In the genomic region with DNA sequence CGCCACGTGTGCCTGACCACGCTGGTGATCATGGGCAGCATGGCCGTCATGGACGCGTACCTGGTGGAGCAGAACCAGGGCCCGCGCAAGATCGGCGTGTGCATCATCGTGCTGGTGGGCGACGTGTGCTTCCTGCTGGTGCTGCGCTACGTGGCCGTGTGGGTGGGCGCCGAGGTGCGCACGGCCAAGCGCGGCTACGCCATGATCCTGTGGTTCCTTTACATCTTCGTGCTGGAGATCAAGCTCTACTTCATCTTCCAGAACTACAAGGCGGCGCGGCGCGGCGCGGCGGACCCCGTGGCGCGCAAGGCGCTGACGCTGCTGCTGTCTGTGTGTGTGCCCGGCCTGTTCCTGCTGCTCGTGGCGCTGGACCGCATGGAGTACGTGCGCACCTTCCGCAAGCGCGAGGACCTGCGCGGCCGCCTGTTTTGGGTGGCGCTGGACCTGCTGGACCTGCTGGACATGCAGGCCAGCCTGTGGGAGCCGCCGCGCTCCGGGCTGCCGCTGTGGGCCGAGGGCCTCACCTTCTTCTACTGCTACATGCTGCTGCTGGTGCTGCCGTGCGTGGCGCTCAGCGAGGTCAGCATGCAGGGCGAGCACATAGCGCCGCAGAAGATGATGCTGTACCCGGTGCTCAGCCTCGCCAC, we compare ENCODE assay signal across 8 cellular contexts. TPM values are rescaled to one million over a fixed set of nuclear protein-coding genes. Genes with fewer than 3 reads are reported as not detected.
DNase-seq lines count a peak whose midpoint lies in the region; ATAC-seq, FAIRE-seq and TF ChIP-seq lines count a peak whose summit lies in the region.

No MANE protein-coding gene starts in this region.

- POLR2A ChIA-PET in HepG2 (lab: Yijun Ruan, JAX): interaction anchor here (1.0 to 1.7 kb wide), 4 partner anchors 29 to 48 kb away, joined by 4 to 10 read pairs (median 8); no protein-coding TSS in a partner anchor

- 92% methylated on average over 30 of the region's 65 CpGs for WGBS in HepG2 (ENCODE audit: low lambda C conversion rate)

- no peak overlapping the region; the same call in 1 of the 2 replicates for H3K4me2 ChIP-seq in HepG2 (ENCODE audit: low read depth, low read length)

- TF ChIP-seq CTCF in HepG2 (CRISPR knock-in tag; IDR thresholded peaks at IDR 0.05) (no peak), brain microvascular endothelial cell (IDR thresholded peaks at IDR 0.05; ENCODE audit: low read depth, low read length, missing control alignments) (no peak)

- H2AFZ ChIP-seq in HepG2 (ENCODE audit: low read length): no peak overlapping the region

- in situ Hi-C loops in HepG2 (cut with HindIII; ENCODE audit: extremely low pct_ligation_motif_present, low pct_unique_long_range_greater_than_20kb): loop anchor here (5.0 kb wide), 2 partner anchors 42 to 107 kb away; a partner anchor contains a TSS
- in situ Hi-C loops in brain microvascular endothelial cell (cut with HindIII; ENCODE audit: low pct_ligation_motif_present, low sequenced_read_pairs): no loop called here

- no peak for TF ChIP-seq POLR2A in HepG2 (IDR thresholded peaks at IDR 0.05; ENCODE audit: insufficient read depth in 1 of 2, low read depth in 2 of 2, low read length in 2 of 2)

- H3K36me3 ChIP-seq in HepG2 (replicated peaks in 1 of 2; ENCODE audit: control insufficient read depth in 1 of 2, insufficient read depth in 2 of 2, low read length in 2 of 2) (0 out of 5 replicates have a peak, but pooled peaks cover 0 to 6% of the 10 kb centered on the region in 2 experiments), brain microvascular endothelial cell (replicated peaks) (no peaks in the 10 kb centered on the region)

- no peak for TF ChIP-seq RAD21 in HepG2 (CRISPR knock-in tag; IDR thresholded peaks at IDR 0.05)

- DNase-seq in HepG2 (ENCODE audit: low spot score) (no peak), LoVo (ENCODE audit: low spot score) (no peak), brain microvascular endothelial cell (no peak), KG1 (lab: John Stamatoyannopoulos, UW) (no peak), NCI-H1694 treated with DMSO at 0.1 percent for 48 hours (lab: John Stamatoyannopoulos, UW) (no peak)
- DNase-seq in stimulated activated CD8-positive, alpha-beta memory T cell treated with anti-CD3 and anti-CD28 coated beads, Interleukin-7, amount 100 ng/mL, for 4 hours (ENCODE audit: low read depth in 2 of 2): peak; percentile 61 to 71

- intact Hi-C loops in HepG2 (cut with micrococcal nuclease; ENCODE audit: unreplicated experiment): loop anchor here (2.0 kb wide), 1 partner anchor 48 kb away; no protein-coding TSS in a partner anchor

- no peak overlapping the region for H3K27ac Mint-ChIP-seq in activated T-helper 17 cell treated with anti-CD3 and anti-CD28 coated beads, Interleukin-2, amount 50 U/mL, for 72 hours

- no TSS peak for BruUV-seq in HepG2 (replicated peaks; lab: Mats Ljungman, UMichigan)

- H3K4me1 ChIP-seq in HepG2 (ENCODE audit: insufficient read depth, low read length): peaks cover 50% of the 10 kb centered on the region

- H3K4me1 Mint-ChIP-seq in activated T-helper 17 cell treated with anti-CD3 and anti-CD28 coated beads, Interleukin-2, amount 50 U/mL, for 72 hours: no peaks in the 10 kb centered on the region

- H3K9ac ChIP-seq in HepG2 (ENCODE audit: insufficient read depth, low read depth, low read length): no peak overlapping the region

- H3K27me3 ChIP-seq in HepG2 (ENCODE audit: control insufficient read depth in 1 of 2, insufficient read depth in 2 of 2, low read length in 2 of 2) (peaks cover 3 to 25% of the 10 kb centered on the region in 2 experiments; a peak in 4 of 5 replicates), brain microvascular endothelial cell (replicated peaks) (no peaks in the 10 kb centered on the region)

- H3K4me3 ChIP-seq in HepG2 (replicated peaks in 1 of 3; ENCODE audit: insufficient read depth in 1 of 3, low read depth in 2 of 3, low read length in 3 of 3) (peak overlapping the region in 1 of 3 experiments; percentile 89; a peak in 1 of 6 replicates), brain microvascular endothelial cell (ENCODE audit: low read depth, low read length) (no peak overlapping the region)

- peak overlapping the region; percentile 74 for H3K4me3 Mint-ChIP-seq in activated T-helper 17 cell treated with anti-CD3 and anti-CD28 coated beads, Interleukin-2, amount 50 U/mL, for 72 hours

- H4K20me1 ChIP-seq in HepG2 (ENCODE audit: insufficient read depth, low read length): no peaks in the 10 kb centered on the region

- TF ChIP-seq EP300 in HepG2 (IDR thresholded peaks at IDR 0.05; ENCODE audit: low read depth in 2 of 2, low read length in 2 of 2): no peak
- TF ChIP-seq EP300 in HepG2 (CRISPR knock-in tag; IDR thresholded peaks at IDR 0.05; ENCODE audit: borderline replicate concordance): no peak

- CTCF ChIA-PET in HepG2 (lab: Yijun Ruan, JAX; ENCODE audit: low intra/inter-chr PET ratio, low total read pairs): interaction anchor here (1.1 to 4.1 kb wide), 3 partner anchors 39 to 81 kb away, joined by 3 to 15 read pairs (median 10); a partner anchor contains a TSS

- peaks cover 6% of the 10 kb centered on the region for H3K36me3 Mint-ChIP-seq in activated T-helper 17 cell treated with anti-CD3 and anti-CD28 coated beads, Interleukin-2, amount 50 U/mL, for 72 hours (ENCODE audit: low read depth)

- H3K79me2 ChIP-seq in HepG2 (ENCODE audit: insufficient read depth, low read length): no peaks in the 10 kb centered on the region

- H3K9me3 Mint-ChIP-seq in activated T-helper 17 cell treated with anti-CD3 and anti-CD28 coated beads, Interleukin-2, amount 50 U/mL, for 72 hours: no peaks in the 10 kb centered on the region

- no peak for FAIRE-seq in HepG2 (lab: Jason Lieb, UNC)

- H3K9me3 ChIP-seq in HepG2 (ENCODE audit: low read length): no peaks in the 10 kb centered on the region

- no peaks in the 10 kb centered on the region for H3K27me3 Mint-ChIP-seq in activated T-helper 17 cell treated with anti-CD3 and anti-CD28 coated beads, Interleukin-2, amount 50 U/mL, for 72 hours

- peak; percentile 11 for ATAC-seq in HG03354 (IDR thresholded peaks at IDR 0.05; ENCODE audit: poor library complexity, severe bottlenecking, unreplicated experiment)
- ATAC-seq in activated T-helper 17 cell treated with anti-CD3 and anti-CD28 coated beads, Interleukin-2, amount 50 U/mL, for 72 hours (replicated peaks): peak; percentile 42
- ATAC-seq in HepG2: no peak

- H3K27ac ChIP-seq in HepG2 (ENCODE audit: extremely low read length, insufficient read depth, low read length) (no peak overlapping the region), brain microvascular endothelial cell (no peak overlapping the region)

RNA-seq across cellular contexts. Expression of a gene that starts 2.6 kb away (rescaled TPM):
- total RNA-seq in activated T-helper 17 cell treated with anti-CD3 and anti-CD28 coated beads, Interleukin-2, amount 50 U/mL, for 72 hours: 10 to 100 TPM in 1 of 2 donors, 1 to 10 TPM in 1; 2.5 to 12.3 TPM
- 10.8 and 19.0 TPM in 2 replicates for total RNA-seq in HepG2 (2016; rRNA removed; fragmentation: Illumina TruSeq; extraction: Trizol)
- 11.9 and 15.2 TPM in 2 replicates for total RNA-seq in HepG2 (2016; cell fraction: cytosol; rRNA removed; fragmentation: Illumina TruSeq; extraction: Trizol; ENCODE audit: low read depth)
- total RNA-seq in HepG2 (2016; cell fraction: insoluble cytoplasmic fraction; rRNA removed; fragmentation: Illumina TruSeq; extraction: Trizol): 12.1 and 17.9 TPM in 2 replicates
- 21.1 and 26.4 TPM in 2 replicates for total RNA-seq in HepG2 (2016; cell fraction: membrane; rRNA removed; fragmentation: Illumina TruSeq; extraction: Trizol)
- 8.8 and 9.1 TPM in 2 replicates for total RNA-seq in HepG2 (2016; cell fraction: nucleus; rRNA removed; fragmentation: Illumina TruSeq; extraction: Trizol)
- polyA plus RNA-seq in HepG2 (2011; rRNA removed): 6.6 and 10.9 TPM in 2 replicates
- 11.8 and 25.5 TPM in 2 replicates for polyA plus RNA-seq in HepG2 (2011; cell fraction: cytosol; rRNA removed)
- 16.5 and 16.6 TPM in 2 replicates for polyA plus RNA-seq in HepG2 (2011; cell fraction: nucleus; rRNA removed)
- 4.0 and 4.3 TPM in 2 replicates for polyA plus RNA-seq in HepG2 (2012)
- 8.8 and 9.5 TPM in 2 replicates for polyA plus RNA-seq in HepG2 (2016; cell fraction: cytosol; fragmentation: Illumina TruSeq; extraction: Trizol; ENCODE audit: low read depth)
- 8.7 and 9.4 TPM in 2 replicates for polyA plus RNA-seq in HepG2 (2016; cell fraction: insoluble cytoplasmic fraction; fragmentation: Illumina TruSeq; extraction: Trizol; ENCODE audit: low read depth)
- 13.5 TPM in 2 replicates for polyA plus RNA-seq in HepG2 (2016; cell fraction: membrane; fragmentation: Illumina TruSeq; extraction: Trizol; ENCODE audit: low read depth)
- 12.3 and 13.5 TPM in 2 replicates for polyA plus RNA-seq in HepG2 (2016; cell fraction: nucleus; fragmentation: Illumina TruSeq; extraction: Trizol; ENCODE audit: insufficient read depth, low read depth)
- 0.82 and 39.5 TPM in 2 replicates for polyA minus RNA-seq in HepG2 (2011; rRNA and poly(A)+ RNA removed; ENCODE audit: low replicate concordance)
- polyA minus RNA-seq in HepG2 (2011; cell fraction: cytosol; rRNA and poly(A)+ RNA removed): 12.8 and 13.8 TPM in 2 replicates
- polyA minus RNA-seq in HepG2 (2011; cell fraction: nucleus; rRNA and poly(A)+ RNA removed): 4.1 and 4.5 TPM in 2 replicates

RNA-seq across cellular contexts. Expression of a gene that starts 37.9 kb away (rescaled TPM):
- 10 to 100 TPM; 23.3 to 39.1 TPM for total RNA-seq in activated T-helper 17 cell treated with anti-CD3 and anti-CD28 coated beads, Interleukin-2, amount 50 U/mL, for 72 hours
- total RNA-seq in HepG2 (2016; rRNA removed; fragmentation: Illumina TruSeq; extraction: Trizol): 20.7 and 27.4 TPM in 2 replicates
- 9.2 and 10.3 TPM in 2 replicates for total RNA-seq in HepG2 (2016; cell fraction: cytosol; rRNA removed; fragmentation: Illumina TruSeq; extraction: Trizol; ENCODE audit: low read depth)
- total RNA-seq in HepG2 (2016; cell fraction: insoluble cytoplasmic fraction; rRNA removed; fragmentation: Illumina TruSeq; extraction: Trizol): 21.2 and 28.4 TPM in 2 replicates
- total RNA-seq in HepG2 (2016; cell fraction: membrane; rRNA removed; fragmentation: Illumina TruSeq; extraction: Trizol): 12.9 and 13.8 TPM in 2 replicates
- 15.9 and 16.8 TPM in 2 replicates for total RNA-seq in HepG2 (2016; cell fraction: nucleus; rRNA removed; fragmentation: Illumina TruSeq; extraction: Trizol)
- polyA plus RNA-seq in HepG2 (2011; rRNA removed): 5.7 and 7.3 TPM in 2 replicates
- polyA plus RNA-seq in HepG2 (2011; cell fraction: cytosol; rRNA removed): 4.1 and 10.9 TPM in 2 replicates
- polyA plus RNA-seq in HepG2 (2011; cell fraction: nucleus; rRNA removed): 20.8 and 27.4 TPM in 2 replicates
- polyA plus RNA-seq in HepG2 (2012): 4.5 and 5.0 TPM in 2 replicates
- 5.8 and 6.5 TPM in 2 replicates for polyA plus RNA-seq in HepG2 (2016; cell fraction: cytosol; fragmentation: Illumina TruSeq; extraction: Trizol; ENCODE audit: low read depth)
- polyA plus RNA-seq in HepG2 (2016; cell fraction: insoluble cytoplasmic fraction; fragmentation: Illumina TruSeq; extraction: Trizol; ENCODE audit: low read depth): 20.9 and 21.6 TPM in 2 replicates
- 9.6 and 10.0 TPM in 2 replicates for polyA plus RNA-seq in HepG2 (2016; cell fraction: membrane; fragmentation: Illumina TruSeq; extraction: Trizol; ENCODE audit: low read depth)
- polyA plus RNA-seq in HepG2 (2016; cell fraction: nucleus; fragmentation: Illumina TruSeq; extraction: Trizol; ENCODE audit: insufficient read depth, low read depth): 36.1 and 37.5 TPM in 2 replicates
- 12.1 and 23.1 TPM in 2 replicates for polyA minus RNA-seq in HepG2 (2011; rRNA and poly(A)+ RNA removed; ENCODE audit: low replicate concordance)
- 2.8 and 5.5 TPM in 2 replicates for polyA minus RNA-seq in HepG2 (2011; cell fraction: cytosol; rRNA and poly(A)+ RNA removed)
- polyA minus RNA-seq in HepG2 (2011; cell fraction: nucleus; rRNA and poly(A)+ RNA removed): 7.3 and 9.0 TPM in 2 replicates

RNA-seq across cellular contexts. Expression of a gene that starts 42.3 kb away (rescaled TPM):
- total RNA-seq in activated T-helper 17 cell treated with anti-CD3 and anti-CD28 coated beads, Interleukin-2, amount 50 U/mL, for 72 hours: 100 to 1,000 TPM; 271 to 358 TPM
- total RNA-seq in HepG2 (2016; rRNA removed; fragmentation: Illumina TruSeq; extraction: Trizol): 53.9 and 59.7 TPM in 2 replicates
- total RNA-seq in HepG2 (2016; cell fraction: cytosol; rRNA removed; fragmentation: Illumina TruSeq; extraction: Trizol; ENCODE audit: low read depth): 18.2 and 27.4 TPM in 2 replicates
- 53.1 and 55.2 TPM in 2 replicates for total RNA-seq in HepG2 (2016; cell fraction: insoluble cytoplasmic fraction; rRNA removed; fragmentation: Illumina TruSeq; extraction: Trizol)
- 23.1 and 27.8 TPM in 2 replicates for total RNA-seq in HepG2 (2016; cell fraction: membrane; rRNA removed; fragmentation: Illumina TruSeq; extraction: Trizol)
- total RNA-seq in HepG2 (2016; cell fraction: nucleus; rRNA removed; fragmentation: Illumina TruSeq; extraction: Trizol): 25.3 and 26.5 TPM in 2 replicates
- polyA plus RNA-seq in HepG2 (2011; rRNA removed): 59.5 and 62.2 TPM in 2 replicates
- polyA plus RNA-seq in HepG2 (2011; cell fraction: cytosol; rRNA removed): 27.8 and 82.6 TPM in 2 replicates
- 47.3 and 55.5 TPM in 2 replicates for polyA plus RNA-seq in HepG2 (2011; cell fraction: nucleus; rRNA removed)
- 46.4 and 49.2 TPM in 2 replicates for polyA plus RNA-seq in HepG2 (2012)
- 85.4 and 115 TPM in 2 replicates for polyA plus RNA-seq in HepG2 (2016; cell fraction: cytosol; fragmentation: Illumina TruSeq; extraction: Trizol; ENCODE audit: low read depth)
- polyA plus RNA-seq in HepG2 (2016; cell fraction: insoluble cytoplasmic fraction; fragmentation: Illumina TruSeq; extraction: Trizol; ENCODE audit: low read depth): 142 and 159 TPM in 2 replicates
- 67.3 and 82.2 TPM in 2 replicates for polyA plus RNA-seq in HepG2 (2016; cell fraction: membrane; fragmentation: Illumina TruSeq; extraction: Trizol; ENCODE audit: low read depth)
- polyA plus RNA-seq in HepG2 (2016; cell fraction: nucleus; fragmentation: Illumina TruSeq; extraction: Trizol; ENCODE audit: insufficient read depth, low read depth): 136 and 137 TPM in 2 replicates
- 24.8 and 136 TPM in 2 replicates for polyA minus RNA-seq in HepG2 (2011; rRNA and poly(A)+ RNA removed; ENCODE audit: low replicate concordance)
- 20.6 and 28.4 TPM in 2 replicates for polyA minus RNA-seq in HepG2 (2011; cell fraction: cytosol; rRNA and poly(A)+ RNA removed)
- 4.7 and 11.8 TPM in 2 replicates for polyA minus RNA-seq in HepG2 (2011; cell fraction: nucleus; rRNA and poly(A)+ RNA removed)

RNA-seq across cellular contexts. Expression of a gene that starts 54.4 kb away (rescaled TPM):
- 1 to 10 TPM in 1 of 2 donors, under 1 TPM in 1; 0.97 to 2.2 TPM for total RNA-seq in activated T-helper 17 cell treated with anti-CD3 and anti-CD28 coated beads, Interleukin-2, amount 50 U/mL, for 72 hours
- 32.1 and 37.9 TPM in 2 replicates for total RNA-seq in HepG2 (2016; rRNA removed; fragmentation: Illumina TruSeq; extraction: Trizol)
- total RNA-seq in HepG2 (2016; cell fraction: cytosol; rRNA removed; fragmentation: Illumina TruSeq; extraction: Trizol; ENCODE audit: low read depth): 22.2 and 30.3 TPM in 2 replicates
- total RNA-seq in HepG2 (2016; cell fraction: insoluble cytoplasmic fraction; rRNA removed; fragmentation: Illumina TruSeq; extraction: Trizol): 29.1 and 37.9 TPM in 2 replicates
- total RNA-seq in HepG2 (2016; cell fraction: membrane; rRNA removed; fragmentation: Illumina TruSeq; extraction: Trizol): 30.8 and 36.2 TPM in 2 replicates
- total RNA-seq in HepG2 (2016; cell fraction: nucleus; rRNA removed; fragmentation: Illumina TruSeq; extraction: Trizol): 14.7 and 15.4 TPM in 2 replicates
- 18.0 and 31.6 TPM in 2 replicates for polyA plus RNA-seq in HepG2 (2011; rRNA removed)
- 18.1 and 57.4 TPM in 2 replicates for polyA plus RNA-seq in HepG2 (2011; cell fraction: cytosol; rRNA removed)
- polyA plus RNA-seq in HepG2 (2011; cell fraction: nucleus; rRNA removed): 37.9 and 74.0 TPM in 2 replicates
- 3.6 and 7.4 TPM in 2 replicates for polyA plus RNA-seq in HepG2 (2012)
- polyA plus RNA-seq in HepG2 (2016; cell fraction: cytosol; fragmentation: Illumina TruSeq; extraction: Trizol; ENCODE audit: low read depth): 34.0 and 41.4 TPM in 2 replicates
- polyA plus RNA-seq in HepG2 (2016; cell fraction: insoluble cytoplasmic fraction; fragmentation: Illumina TruSeq; extraction: Trizol; ENCODE audit: low read depth): 44.2 and 51.5 TPM in 2 replicates
- polyA plus RNA-seq in HepG2 (2016; cell fraction: membrane; fragmentation: Illumina TruSeq; extraction: Trizol; ENCODE audit: low read depth): 41.2 and 43.7 TPM in 2 replicates
- 39.7 and 41.0 TPM in 2 replicates for polyA plus RNA-seq in HepG2 (2016; cell fraction: nucleus; fragmentation: Illumina TruSeq; extraction: Trizol; ENCODE audit: insufficient read depth, low read depth)
- polyA minus RNA-seq in HepG2 (2011; rRNA and poly(A)+ RNA removed; ENCODE audit: low replicate concordance): 21.4 and 23.6 TPM in 2 replicates
- 8.4 and 15.7 TPM in 2 replicates for polyA minus RNA-seq in HepG2 (2011; cell fraction: cytosol; rRNA and poly(A)+ RNA removed)
- 2.2 and 7.5 TPM in 2 replicates for polyA minus RNA-seq in HepG2 (2011; cell fraction: nucleus; rRNA and poly(A)+ RNA removed)

Comparison
In these comparisons a context has a peak if more than half of its experiments do, and no peak if none do; other contexts are left out.
1. DNase-seq: peak in stimulated activated CD8-positive, alpha-beta memory T cell treated with anti-CD3 and anti-CD28 coated beads, Interleukin-7, amount 100 ng/mL, for 4 hours (2 of 2); none in HepG2 (single experiment), LoVo (single experiment), brain microvascular endothelial cell (single experiment), KG1 (single experiment) and NCI-H1694 treated with DMSO at 0.1 percent for 48 hours (single experiment).